Comparison of ENCODE assay signal across 8 cellular contexts in the genomic region with DNA sequence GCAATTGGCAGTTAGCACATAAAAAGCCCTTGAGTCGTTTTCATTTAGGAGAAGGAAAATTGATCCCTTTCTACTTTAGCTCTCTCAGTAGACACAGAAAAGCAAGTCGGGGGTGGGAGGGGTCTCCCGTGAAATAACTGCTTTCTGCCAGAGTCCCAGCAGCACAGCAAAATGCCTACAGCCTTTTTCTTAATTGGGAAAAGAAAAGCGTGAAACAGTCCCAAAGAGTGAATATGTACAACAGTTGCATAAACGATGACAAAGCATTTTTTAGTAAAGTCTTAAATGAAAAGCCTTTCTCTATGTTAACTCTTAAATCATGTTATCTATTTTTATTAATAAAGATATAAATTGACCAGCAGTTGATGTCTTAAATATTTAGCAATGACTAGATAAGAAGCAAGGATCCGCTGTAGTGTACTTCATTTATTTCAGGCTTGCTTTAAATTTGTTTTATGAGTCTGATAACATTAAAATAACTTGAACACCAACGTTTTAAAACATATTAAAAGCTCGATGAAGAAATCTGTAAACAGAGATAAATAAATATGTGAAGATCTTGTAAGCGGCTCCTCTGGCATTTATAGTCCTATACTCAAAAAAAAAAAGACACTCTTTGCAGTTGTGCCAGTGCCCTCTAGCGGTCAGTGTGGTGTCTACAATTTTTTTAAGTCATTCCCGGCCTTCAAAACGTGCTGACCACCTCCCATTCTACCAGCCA. TPM values are rescaled to one million over a fixed set of nuclear protein-coding genes. Genes with fewer than 3 reads are reported as not detected.
DNase-seq lines count a peak whose midpoint lies in the region; ATAC-seq and TF ChIP-seq lines count a peak whose summit lies in the region.

No MANE protein-coding gene starts in this region.

- peak; percentile 90 for TF ChIP-seq RAD21 in SK-N-SH (IDR thresholded peaks at IDR 0.05; ENCODE audit: low read length)

- no peak overlapping the region for H3K9ac ChIP-seq in SK-N-SH

- H3K9me2 ChIP-seq in SK-N-SH, result no peaks in the 10 kb centered on the region

- H3K4me2 ChIP-seq in SK-N-SH, result no peak overlapping the region

- H3K36me3 ChIP-seq in BE2C (no peaks in the 10 kb centered on the region), SK-N-SH (replicated peaks in 1 of 2; ENCODE audit: control insufficient read depth in 1 of 2, insufficient read depth in 2 of 2, low read length in 1 of 2) (no peaks in the 10 kb centered on the region)

- POLR2A ChIA-PET in SK-N-SH (lab: Yijun Ruan, JAX), result interaction anchor here (0.7 kb wide), 1 partner anchor 461 kb away, joined by 3 read pairs; no protein-coding TSS in a partner anchor

- no peaks in the 10 kb centered on the region for H4K20me1 ChIP-seq in SK-N-SH (ENCODE audit: insufficient read depth)

- peak overlapping the region; percentile 74 for H2AFZ ChIP-seq in SK-N-SH (ENCODE audit: low read depth)

- H3K27me3 ChIP-seq in BE2C (no peaks in the 10 kb centered on the region), SK-N-SH (ENCODE audit: insufficient read depth) (no peaks in the 10 kb centered on the region)

- H3K9me3 ChIP-seq in BE2C (no peaks in the 10 kb centered on the region), SK-N-SH (no peaks in the 10 kb centered on the region)

- no peak for TF ChIP-seq EP300 in SK-N-SH (IDR thresholded peaks at IDR 0.05; ENCODE audit: borderline replicate concordance in 1 of 2, low read depth in 1 of 2, low read length in 1 of 2)

- WGBS in SK-N-SH (ENCODE audit: low lambda C conversion rate), result 25% methylated on average over 12 of the region's 12 CpGs

- H3K79me2 ChIP-seq in SK-N-SH (ENCODE audit: insufficient read depth), result no peaks in the 10 kb centered on the region

- H3K4me3 ChIP-seq in BE2C (ENCODE audit: low read depth, low read length) (peak overlapping the region; percentile 40), SK-N-SH (ENCODE audit: low read depth in 2 of 2, low read length in 1 of 2) (peak overlapping the region in 1 of 2 experiments; percentile 41; a peak in 1 of 4 replicates), skeletal muscle cell (ENCODE audit: low read depth, low read length) (no peak overlapping the region)

- ATAC-seq in GM19395 (IDR thresholded peaks at IDR 0.05; ENCODE audit: unreplicated experiment) (peak; percentile 64), GM21619 (IDR thresholded peaks at IDR 0.05; ENCODE audit: unreplicated experiment) (no peak)

- CTCF ChIA-PET in SK-N-SH (lab: Yijun Ruan, JAX), result interaction anchor here (0.5 to 2.6 kb wide), 23 partner anchors 9 to 651 kb away, joined by 3 to 17 read pairs (median 3); no protein-coding TSS in a partner anchor

- TF ChIP-seq CTCF in BE2C (IDR thresholded peaks at IDR 0.05; ENCODE audit: low read depth, low read length) (peak; percentile 77), SK-N-SH (IDR thresholded peaks at IDR 0.05) (peak; percentile 94)

- H3F3A ChIP-seq in SK-N-SH (replicated peaks; ENCODE audit: insufficient read depth), result no peaks in the 10 kb centered on the region

- DNase-seq in BE2C (peak; percentile 71), MV-4-11 (lab: John Stamatoyannopoulos, UW) (peak; percentile 45), SK-N-SH (peak; percentile 64), amniotic epithelial cell (ENCODE audit: low read depth) (peak; percentile 77), hepatic stellate cell (ENCODE audit: low spot score) (peak; percentile 47), skeletal muscle cell (ENCODE audit: low read depth) (peak; percentile 31)

- no peak overlapping the region for H3K27ac ChIP-seq in SK-N-SH (ENCODE audit: low read depth in 2 of 2, low read length in 1 of 2)

- H3K4me1 ChIP-seq in BE2C, result no peaks in the 10 kb centered on the region
- peaks cover 0 to 7% of the 10 kb centered on the region in 2 experiments; a peak in 2 of 4 replicates for H3K4me1 ChIP-seq in SK-N-SH (ENCODE audit: control insufficient read depth in 1 of 2, insufficient read depth in 2 of 2, low read depth in 1 of 2, low read length in 1 of 2)

TF ChIP-seq in SK-N-SH, 30 proteins besides CTCF, POLR2A, EP300 and RAD21:
- no peak for TF ChIP-seq FOXM1 (IDR thresholded peaks at IDR 0.05; ENCODE audit: low read depth)
- peak; percentile 63 for TF ChIP-seq SMC3 (IDR thresholded peaks at IDR 0.05; ENCODE audit: low read depth, low read length)

RNA-seq across cellular contexts. Expression of gene ATIC, which starts 42.3 kb away (rescaled TPM):
- polyA plus RNA-seq in BE2C (2012; ENCODE audit: insufficient read depth, insufficient read length, low read depth), result 208 TPM
- polyA plus RNA-seq in SK-N-SH (2012; rRNA removed), result 108 and 128 TPM in 2 replicates
- polyA plus RNA-seq in SK-N-SH (2012; cell fraction: cytosol; rRNA removed), result 122 and 133 TPM in 2 replicates
- polyA plus RNA-seq in SK-N-SH (2012; cell fraction: nucleus; rRNA removed), result 126 and 149 TPM in 2 replicates
